ENCODE assay signal across 34 cellular contexts in the genomic region with DNA sequence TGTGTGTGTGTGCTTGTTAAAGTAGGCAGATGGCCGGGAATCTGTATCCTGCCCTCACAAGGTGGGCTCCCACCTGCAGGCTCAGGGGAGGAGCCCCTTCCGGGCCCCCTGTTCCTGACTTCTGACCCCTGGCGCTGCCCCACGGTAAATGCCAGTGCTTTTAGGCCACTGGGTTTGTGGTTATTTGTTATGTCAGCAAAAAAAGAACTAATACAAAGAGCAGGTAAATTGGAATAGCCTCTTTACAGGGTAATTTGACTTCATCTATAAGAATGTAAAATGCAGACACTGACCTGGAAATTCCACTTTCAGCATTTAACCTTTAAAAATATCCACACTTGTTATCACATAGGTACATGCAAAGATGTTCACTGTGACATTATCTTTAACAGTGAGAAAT. TPM values are rescaled to one million over a fixed set of nuclear protein-coding genes. Genes with fewer than 3 reads are reported as not detected.
"Had no signal": no experiment of that assay in that cellular context is flagged by ENCODE, and none has a peak within 500 bp of the region (broad histone marks: within the 10 kb centered on the region; RNA-seq: fewer than 3 reads in every experiment).

No MANE protein-coding gene starts in this region.

- DNase-seq: colonic mucosa; effector CD8-positive, alpha-beta T cell; endodermal cell; foreskin fibroblast; gastrocnemius medialis; heart left ventricle; immature natural killer cell; mesenchymal stem cell; naive B cell; psoas muscle; right cardiac atrium; sigmoid colon; stimulated activated CD4-positive, alpha-beta T cell treated with anti-CD3 and anti-CD28 coated beads, Interleukin-4, amount 100 ng/mL, for 4 hours; stimulated activated naive CD8-positive, alpha-beta T cell treated with anti-CD3 and anti-CD28 coated beads, Interleukin-15, Interleukin-2, amounts not matched to agents 100 U/mL and 50 U/mL, for 24 hours; substantia nigra; testis; tibial artery; upper lobe of left lung; uterus had no signal

- H3K27ac ChIP-seq: colonic mucosa, epithelial cell of prostate, gastrocnemius medialis, heart left ventricle, hepatocyte, psoas muscle, sigmoid colon, testis, tibial artery, upper lobe of left lung, uterus had no signal

- ATAC-seq: esophagus mucosa; gastrocnemius medialis; heart left ventricle; mucosa of descending colon; natural killer cell treated with Interleukin-12 subunit alpha and Interleukin-12 subunit beta and Interleukin-15 and Interleukin-18, amount 100 ng/mL, for 72 hours; psoas muscle; right cardiac atrium; stimulated activated memory B cell treated with anti-CD40 and anti-IgM and Interleukin-4, amounts not matched to agents 10 μg/mL and 1 μg/mL and 100 μg/mL, for 72 hours; stimulated activated naive CD8-positive, alpha-beta T cell treated with anti-CD3 and anti-CD28 coated beads, Interleukin-15, Interleukin-2, amounts not matched to agents 100 U/mL and 50 U/mL, for 24 hours had no signal

- H3K4me2 ChIP-seq: hepatocyte had no signal

- H3K4me1 ChIP-seq: colonic mucosa, gastrocnemius medialis, heart left ventricle, psoas muscle, sigmoid colon, testis, tibial artery, upper lobe of left lung, uterus had no signal

- H3K36me3 ChIP-seq: colonic mucosa, gastrocnemius medialis, heart left ventricle, sigmoid colon, upper lobe of left lung, uterus had no signal

- H3K9me3 ChIP-seq: colonic mucosa, gastrocnemius medialis, mucosa of descending colon, psoas muscle, sigmoid colon, testis, uterus had no signal

- FAIRE-seq: keratinocyte had no signal

- H3K4me3 ChIP-seq: colonic mucosa, gastrocnemius medialis, heart left ventricle, hepatocyte, mucosa of descending colon, psoas muscle, sigmoid colon, testis, tibial artery, upper lobe of left lung, uterus had no signal

RNA-seq across cellular contexts. Expression of gene RTP5, which starts 44.2 kb away (rescaled TPM):
- total RNA-seq: chondrocyte; colonic mucosa; endodermal cell; esophagus mucosa; gastrocnemius medialis; glomerular endothelial cell; heart left ventricle; hepatocyte; lung microvascular endothelial cell; mesothelial cell of epicardium; mucosa of descending colon; natural killer cell treated with Interleukin-12 subunit alpha and Interleukin-12 subunit beta and Interleukin-15 and Interleukin-18, amount 100 ng/mL, for 72 hours; neural crest cell; osteocyte; psoas muscle; renal cortical epithelial cell; right cardiac atrium; skeletal muscle tissue had no signal
- polyA plus RNA-seq: heart left ventricle, hepatocyte, immature natural killer cell, keratinocyte had no signal

RNA-seq across cellular contexts. Expression of gene PDCD1, which starts 55.0 kb away (rescaled TPM):
- total RNA-seq: chondrocyte, glomerular endothelial cell, hepatocyte, lung microvascular endothelial cell, mesothelial cell of epicardium, neural crest cell, osteocyte, skeletal muscle tissue had no signal
- polyA plus RNA-seq: keratinocyte had no signal
